In genomic region chr6:6845603-6846002, GRCh38 we compare ENCODE assay signal across 23 cellular contexts.
DNase-seq lines count a peak whose midpoint lies in the region; ATAC-seq, FAIRE-seq and TF ChIP-seq lines count a peak whose summit lies in the region.
"Had no signal": no experiment of that assay in that cellular context is flagged by ENCODE, and none has a peak within 500 bp of the region (broad histone marks: within the 10 kb centered on the region; RNA-seq: fewer than 3 reads in every experiment).

No MANE protein-coding gene starts in this region.

- no peak overlapping the region for H2AFZ ChIP-seq in HepG2 (ENCODE audit: low read length)
- H2AFZ ChIP-seq in K562 (ENCODE audit: low read depth, low read length) = no peak overlapping the region

- CTCF ChIA-PET in HepG2 (lab: Yijun Ruan, JAX; ENCODE audit: low intra/inter-chr PET ratio, low total read pairs) (no interaction called here), K562 (lab: Yijun Ruan, JAX; ENCODE audit: low intra/inter-chr PET ratio) (no interaction called here)

- H3K9me3 ChIP-seq in HepG2 (ENCODE audit: low read length) (no peaks in the 10 kb centered on the region), right lobe of liver (no peaks in the 10 kb centered on the region), K562 (replicated peaks; ENCODE audit: control insufficient read depth, insufficient read depth, low read depth, low read length) (0 out of 2 replicates have a peak, but pooled peaks cover 3% of the 10 kb centered on the region)
- H3K9me3 ChIP-seq: A549 had no signal

- no peaks in the 10 kb centered on the region for H3K4me1 ChIP-seq in HepG2 (ENCODE audit: insufficient read depth, low read length)
- peaks cover 0 to 10% (median 0%) of the 10 kb centered on the region in 4 donors for H3K4me1 ChIP-seq in right lobe of liver
- no peaks in the 10 kb centered on the region; a peak in 1 of 5 replicates for H3K4me1 ChIP-seq in K562 (replicated peaks in 1 of 2; ENCODE audit: control insufficient read depth in 2 of 2, insufficient read depth in 2 of 2, low read length in 2 of 2)

- TF ChIP-seq CTCF in HepG2 (CRISPR knock-in tag; IDR thresholded peaks at IDR 0.05) = no peak
- TF ChIP-seq CTCF in right lobe of liver (IDR thresholded peaks at IDR 0.05) = no peak
- TF ChIP-seq CTCF in K562 (IDR thresholded peaks at IDR 0.05 in 2 of 3, conservative IDR thresholded peaks at IDR 0.05 in 1 of 3; ENCODE audit: insufficient read depth in 2 of 3, low read depth in 1 of 3, low read length in 3 of 3) = no peak

- no peak for DNase-seq in HepG2 (ENCODE audit: low spot score)
- DNase-seq in right lobe of liver = no peak
- no peak for DNase-seq in K562 (ENCODE audit: extremely low read depth in 1 of 4, low spot score in 3 of 4)
- DNase-seq in activated CD4-positive, CD25-positive, alpha-beta regulatory T cell (lab: John Stamatoyannopoulos, UW) = no peak
- DNase-seq in DMS153 treated with DMSO at 0.1 percent for 48 hours (lab: John Stamatoyannopoulos, UW; ENCODE audit: unreplicated experiment) = no peak
- DNase-seq: AML-193; Caco-2; Calu3; CD4-positive, alpha-beta T cell; CD8-positive, alpha-beta T cell; DMS53; DMS79; DND-41; EL; GDM1 had no signal

- no peaks in the 10 kb centered on the region for H3K79me2 ChIP-seq in HepG2 (ENCODE audit: insufficient read depth, low read length)
- H3K79me2 ChIP-seq in K562 (ENCODE audit: control insufficient read depth, insufficient read depth, low read length) = no peaks in the 10 kb centered on the region

- H3K9me1 ChIP-seq in K562 (ENCODE audit: control insufficient read depth, insufficient read depth, low read length) = no peaks in the 10 kb centered on the region

- in situ Hi-C loops in HepG2 (cut with HindIII; ENCODE audit: extremely low pct_ligation_motif_present, low pct_unique_long_range_greater_than_20kb) = no loop called here
- in situ Hi-C loops in K562 (cut with MboI) = no loop called here

- WGBS in HepG2 (ENCODE audit: low lambda C conversion rate) = under 1% methylated on average over 3 of the region's 3 CpGs
- WGBS in right lobe of liver (ENCODE audit: insufficient coverage, low coverage, low lambda C conversion rate, missing lambda C conversion rate) = 83% methylated on average over 3 of the region's 3 CpGs
- WGBS in K562 (ENCODE audit: insufficient coverage, low coverage, missing lambda C conversion rate) = 4% methylated on average over 3 of the region's 3 CpGs

- H3K36me3 ChIP-seq in HepG2 (replicated peaks in 1 of 2; ENCODE audit: control insufficient read depth in 1 of 2, insufficient read depth in 2 of 2, low read length in 2 of 2) (no peaks in the 10 kb centered on the region), right lobe of liver (no peaks in the 10 kb centered on the region), K562 (ENCODE audit: control insufficient read depth, insufficient read depth, low read length) (no peaks in the 10 kb centered on the region)
- H3K36me3 ChIP-seq: BLaER1 treated with 17β-estradiol and CSF1 and Interleukin-3, amounts not matched to agents 10 nM and 100 nM had no signal

- TF ChIP-seq RAD21 in HepG2 (CRISPR knock-in tag; IDR thresholded peaks at IDR 0.05) = no peak
- no peak for TF ChIP-seq RAD21 in K562 (CRISPR knock-in tag; conservative IDR thresholded peaks at IDR 0.05 in 1 of 2, IDR thresholded peaks at IDR 0.05 in 1 of 2)

- peaks cover 0 to 17% of the 10 kb centered on the region in 2 experiments; a peak in 2 of 5 replicates for H3K27me3 ChIP-seq in HepG2 (ENCODE audit: control insufficient read depth in 1 of 2, insufficient read depth in 2 of 2, low read length in 2 of 2)
- no peaks in the 10 kb centered on the region for H3K27me3 ChIP-seq in right lobe of liver
- peaks cover 11 to 19% of the 10 kb centered on the region in 2 experiments; a peak in 4 of 5 replicates for H3K27me3 ChIP-seq in K562 (ENCODE audit: control insufficient read depth in 2 of 2, insufficient read depth in 2 of 2, low read length in 2 of 2)
- H3K27me3 ChIP-seq: BLaER1 treated with 17β-estradiol and CSF1 and Interleukin-3, amounts not matched to agents 10 nM and 100 nM had no signal

- POLR2A ChIA-PET in HepG2 (lab: Yijun Ruan, JAX) (no interaction called here), K562 (lab: Yijun Ruan, JAX) (no interaction called here)

- no peak overlapping the region for H3K27ac ChIP-seq in HepG2 (ENCODE audit: extremely low read length, insufficient read depth, low read length)
- H3K27ac ChIP-seq in right lobe of liver = no peak overlapping the region
- H3K27ac ChIP-seq in K562 (ENCODE audit: extremely low read depth, low read depth, low read length) = no peak overlapping the region
- H3K27ac ChIP-seq: 22Rv1; A549; BLaER1 treated with 17β-estradiol and CSF1 and Interleukin-3, amounts not matched to agents 10 nM and 100 nM; C4-2B had no signal

- ATAC-seq in HepG2 = no peak
- no peak for ATAC-seq in right lobe of liver
- no peak for ATAC-seq in K562
- ATAC-seq: A549; CD8-positive, alpha-beta T cell; GM12878 had no signal

- H3K4me3 ChIP-seq in HepG2 (replicated peaks in 1 of 3; ENCODE audit: insufficient read depth in 1 of 3, low read depth in 2 of 3, low read length in 3 of 3) (no peak overlapping the region), right lobe of liver (no peak overlapping the region), K562 (no peak overlapping the region)
- H3K4me3 ChIP-seq: A549; BLaER1 treated with 17β-estradiol and CSF1 and Interleukin-3, amounts not matched to agents 10 nM and 100 nM; GM12878 had no signal

- H3K9ac ChIP-seq in HepG2 (ENCODE audit: insufficient read depth, low read depth, low read length) (no peak overlapping the region), K562 (ENCODE audit: insufficient read depth in 1 of 2, low read depth in 2 of 2, low read length in 2 of 2) (no peak overlapping the region)
- H3K9ac ChIP-seq: BLaER1 treated with 17β-estradiol and CSF1 and Interleukin-3, amounts not matched to agents 10 nM and 100 nM had no signal

- TF ChIP-seq EP300 in HepG2 (IDR thresholded peaks at IDR 0.05; ENCODE audit: low read depth in 2 of 2, low read length in 2 of 2) = no peak
- no peak for TF ChIP-seq EP300 in HepG2 (CRISPR knock-in tag; IDR thresholded peaks at IDR 0.05; ENCODE audit: borderline replicate concordance)
- TF ChIP-seq EP300 in K562 (IDR thresholded peaks at IDR 0.05; ENCODE audit: low read length) = no peak

- H3K4me2 ChIP-seq in HepG2 (ENCODE audit: low read depth, low read length) (no peak overlapping the region), K562 (ENCODE audit: insufficient read depth, low read length) (no peak overlapping the region)
- H3K4me2 ChIP-seq: A549; BLaER1 treated with 17β-estradiol and CSF1 and Interleukin-3, amounts not matched to agents 10 nM and 100 nM had no signal

- intact Hi-C loops in HepG2 (cut with micrococcal nuclease; ENCODE audit: unreplicated experiment) = no loop called here
- intact Hi-C loops in right lobe of liver (cut with DNase I) = no loop called here
- intact Hi-C loops in K562 (cut with micrococcal nuclease) = no loop called here

- BruUV-seq in HepG2 (replicated peaks; lab: Mats Ljungman, UMichigan) (no TSS peak), K562 (replicated peaks; lab: Mats Ljungman, UMichigan) (no TSS peak)

- FAIRE-seq in HepG2 (lab: Jason Lieb, UNC) (no peak), K562 (lab: Jason Lieb, UNC) (no peak)
- FAIRE-seq: A549, D721Med, GM12878, GM12892, GM18507 had no signal

- H4K20me1 ChIP-seq in HepG2 (ENCODE audit: insufficient read depth, low read length) (no peaks in the 10 kb centered on the region), K562 (replicated peaks; ENCODE audit: control insufficient read depth, insufficient read depth, low read length) (no peaks in the 10 kb centered on the region)
- H4K20me1 ChIP-seq: BLaER1 treated with 17β-estradiol and CSF1 and Interleukin-3, amounts not matched to agents 10 nM and 100 nM had no signal

- TF ChIP-seq POLR2A in HepG2 (IDR thresholded peaks at IDR 0.05; ENCODE audit: insufficient read depth in 1 of 2, low read depth in 2 of 2, low read length in 2 of 2) (no peak), right lobe of liver (IDR thresholded peaks at IDR 0.05) (no peak), K562 (conservative IDR thresholded peaks at IDR 0.05) (no peak)

TF ChIP-seq in HepG2, 621 proteins besides CTCF, POLR2A, EP300 and RAD21:
- no peak for TF ChIP-seq U2AF1 (optimal IDR thresholded peaks at IDR 0.05; ENCODE audit: low read depth, low read length)
- TF ChIP-seq ZNF615 (CRISPR knock-in tag; IDR thresholded peaks at IDR 0.05; ENCODE audit: borderline replicate concordance) = peak; percentile 91

TF ChIP-seq in K562, 482 proteins besides CTCF, POLR2A, EP300 and RAD21:
- 0 out of 2 replicates have a peak, but pooled peaks have one; percentile 23 for TF ChIP-seq TRIM28 (IDR thresholded peaks at IDR 0.05)
- no peak for TF ChIP-seq HIVEP1 (CRISPR knock-in tag; IDR thresholded peaks at IDR 0.05)
